Comparison of ENCODE assay signal across 22 cellular contexts in the genomic region with DNA sequence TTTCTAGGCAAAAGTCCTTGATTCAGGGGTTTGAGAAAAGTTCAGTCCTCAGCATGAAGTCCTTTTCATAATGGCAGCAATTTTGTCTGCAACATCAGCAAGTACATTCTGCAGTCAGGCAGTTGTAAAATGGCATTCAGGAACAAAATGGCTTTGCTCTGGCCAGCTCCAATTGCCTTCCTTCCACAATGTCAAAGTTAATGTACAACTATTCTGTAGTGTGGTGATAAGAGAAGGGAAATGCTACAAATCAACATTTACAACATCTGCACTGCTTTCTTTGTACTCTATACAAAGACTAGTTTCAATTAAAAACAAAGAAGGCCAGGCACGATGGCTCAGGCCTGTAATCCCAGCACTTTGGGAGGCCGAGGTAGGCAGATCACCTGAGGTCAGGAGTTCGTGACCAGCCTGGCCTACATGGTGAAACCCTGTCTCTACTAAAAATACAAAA. TPM values are rescaled to one million over a fixed set of nuclear protein-coding genes. Genes with fewer than 3 reads are reported as not detected.
DNase-seq lines count a peak whose midpoint lies in the region; ATAC-seq, FAIRE-seq and TF ChIP-seq lines count a peak whose summit lies in the region.
"Had no signal": no experiment of that assay in that cellular context is flagged by ENCODE, and none has a peak within 500 bp of the region (broad histone marks: within the 10 kb centered on the region; RNA-seq: fewer than 3 reads in every experiment).

No MANE protein-coding gene starts in this region.

- H3K36me3 Mint-ChIP-seq in neural progenitor cell (peaks cover 7% of the 10 kb centered on the region), type B pancreatic cell (peaks cover 11% of the 10 kb centered on the region)

- no peak overlapping the region for H3K4me3 Mint-ChIP-seq in neural progenitor cell
- peak overlapping the region; percentile 46 for H3K4me3 Mint-ChIP-seq in type B pancreatic cell

- DNase-seq in DMS53 (lab: John Stamatoyannopoulos, UW) (peak; percentile 13), DMS53 treated with DMSO at 0.1 percent for 48 hours (lab: John Stamatoyannopoulos, UW; ENCODE audit: unreplicated experiment) (no peak), endothelial cell of umbilical vein (ENCODE audit: low read depth, low spot score) (peak; percentile 34), neural progenitor cell (ENCODE audit: low spot score) (no peak), type B pancreatic cell (ENCODE audit: extremely low spot score, unreplicated experiment) (no peak), glomerular visceral epithelial cell (ENCODE audit: extremely low spot score) (no peak)
- no peak for DNase-seq in activated CD4-positive, alpha-beta T cell treated with anti-CD3 and anti-CD28 coated beads, Interleukin-2, amount 50 U/mL, for 48 hours
- DNase-seq: BE2C; Calu3; CD4-positive, alpha-beta T cell; DND-41; GM23248; HCEC 1CT; NCI-H1048; NCI-H1436 treated with DMSO at 0.1 percent for 48 hours; NCI-H2081 treated with DMSO at 0.1 percent for 48 hours; NCI-H510A had no signal

- no TSS peak for BruUV-seq in endothelial cell of umbilical vein (replicated peaks; lab: Mats Ljungman, UMichigan)

- H3K4me3 ChIP-seq in endothelial cell of umbilical vein (replicated peaks in 1 of 3; ENCODE audit: insufficient read depth in 1 of 3, low read depth in 1 of 3, low read length in 3 of 3) (no peak overlapping the region), neural progenitor cell (no peak overlapping the region)
- H3K4me3 ChIP-seq: GM23248 had no signal

- intact Hi-C loops in endothelial cell of umbilical vein (cut with micrococcal nuclease): no loop called here

- H3K9me3 ChIP-seq in endothelial cell of umbilical vein (replicated peaks; ENCODE audit: control insufficient read depth, insufficient read depth, low read length) (no peaks in the 10 kb centered on the region), neural progenitor cell (ENCODE audit: low read depth) (no peaks in the 10 kb centered on the region)

- POLR2A ChIA-PET in endothelial cell of umbilical vein (lab: Charles Lee): no interaction called here

- no peak for TF ChIP-seq POLR2A in endothelial cell of umbilical vein (IDR thresholded peaks at IDR 0.05; ENCODE audit: low read depth, low read length)

- H3K27me3 ChIP-seq in endothelial cell of umbilical vein (ENCODE audit: control insufficient read depth in 2 of 2, insufficient read depth in 2 of 2, low read length in 2 of 2) (no peaks in the 10 kb centered on the region), neural progenitor cell (peaks cover 26% of the 10 kb centered on the region)
- H3K27me3 ChIP-seq: BE2C had no signal

- CTCF ChIA-PET in endothelial cell of umbilical vein (lab: Charles Lee): interaction anchor here (1.2 to 1.4 kb wide), 2 partner anchors 33 to 34 kb away, joined by 5 to 6 read pairs; no protein-coding TSS in a partner anchor

- no peak for ATAC-seq in GM18858 (IDR thresholded peaks at IDR 0.05; ENCODE audit: unreplicated experiment)
- ATAC-seq: Panc1 had no signal

- H3K4me1 Mint-ChIP-seq in neural progenitor cell: peaks cover 51% of the 10 kb centered on the region
- H3K4me1 Mint-ChIP-seq in type B pancreatic cell (ENCODE audit: unreplicated experiment): peaks cover 50% of the 10 kb centered on the region

- H2AFZ ChIP-seq in endothelial cell of umbilical vein (ENCODE audit: low read depth, low read length) (no peak overlapping the region), neural progenitor cell (replicated peaks) (no peak overlapping the region)
- H2AFZ ChIP-seq: GM23248 had no signal

- peaks cover 25% of the 10 kb centered on the region for H3F3A ChIP-seq in neural progenitor cell (ENCODE audit: low read depth)

- FAIRE-seq in endothelial cell of umbilical vein (lab: Jason Lieb, UNC): no peak
- FAIRE-seq: G401.6 had no signal

- H3K27ac ChIP-seq in endothelial cell of umbilical vein (ENCODE audit: insufficient read depth, low read depth, low read length) (no peak overlapping the region), neural progenitor cell (no peak overlapping the region)
- H3K27ac ChIP-seq: 22Rv1, GM23248, KMS-11 had no signal

- no peaks in the 10 kb centered on the region for H4K20me1 ChIP-seq in endothelial cell of umbilical vein (replicated peaks; ENCODE audit: control insufficient read depth, extremely low read depth, insufficient read depth, low read length)
- H4K20me1 ChIP-seq in neural progenitor cell (ENCODE audit: low read depth): peaks cover 4% of the 10 kb centered on the region

- no peaks in the 10 kb centered on the region for H3K9me1 ChIP-seq in endothelial cell of umbilical vein (replicated peaks; ENCODE audit: control insufficient read depth, extremely low read depth, insufficient read depth, low read length)

- H3K4me2 ChIP-seq in endothelial cell of umbilical vein (ENCODE audit: insufficient read depth, low read length): no peak overlapping the region
- H3K4me2 ChIP-seq in neural progenitor cell: no peak overlapping the region
- H3K4me2 ChIP-seq: KMS-11 had no signal

- H3K9ac ChIP-seq in endothelial cell of umbilical vein (replicated peaks; ENCODE audit: extremely low read depth, insufficient read depth, low read length): no peak overlapping the region
- no peak overlapping the region for H3K9ac ChIP-seq in neural progenitor cell
- H3K9ac ChIP-seq: GM23248, KMS-11 had no signal

- H3K9me3 Mint-ChIP-seq in neural progenitor cell: no peaks in the 10 kb centered on the region
- H3K9me3 Mint-ChIP-seq in type B pancreatic cell: no peaks in the 10 kb centered on the region
- H3K9me3 Mint-ChIP-seq: CD4-positive, alpha-beta T cell had no signal

- dilution Hi-C loops in endothelial cell of umbilical vein (cut with MboI; ENCODE audit: extremely low pct_ligation_motif_present, low sequenced_read_pairs): no loop called here

- H3K27ac Mint-ChIP-seq in neural progenitor cell (peak overlapping the region; percentile 38), type B pancreatic cell (peak overlapping the region; percentile 69)
- H3K27ac Mint-ChIP-seq: CD4-positive, alpha-beta T cell had no signal

- H3K79me2 ChIP-seq in endothelial cell of umbilical vein (ENCODE audit: control insufficient read depth, insufficient read depth, low read length) (peaks cover 2% of the 10 kb centered on the region), neural progenitor cell (ENCODE audit: low read depth) (no peaks in the 10 kb centered on the region)

- TF ChIP-seq CTCF in endothelial cell of umbilical vein (IDR thresholded peaks at IDR 0.05; ENCODE audit: extremely low read depth in 1 of 2, insufficient read depth in 1 of 2, low read depth in 1 of 2, low read length in 2 of 2) (no peak), neural progenitor cell (IDR thresholded peaks at IDR 0.05) (no peak), type B pancreatic cell (conservative IDR thresholded peaks at IDR 0.05) (no peak)

- no peaks in the 10 kb centered on the region for H3K36me3 ChIP-seq in endothelial cell of umbilical vein (ENCODE audit: control insufficient read depth in 2 of 2, extremely low read depth in 1 of 2, insufficient read depth in 2 of 2, low read length in 2 of 2)
- no peaks in the 10 kb centered on the region for H3K36me3 ChIP-seq in neural progenitor cell
- H3K36me3 ChIP-seq: BE2C had no signal

- H3K27me3 Mint-ChIP-seq in neural progenitor cell (ENCODE audit: insufficient read depth, low read depth) (peaks cover 7% of the 10 kb centered on the region), type B pancreatic cell (no peaks in the 10 kb centered on the region)
- H3K27me3 Mint-ChIP-seq: CD4-positive, alpha-beta T cell had no signal

- H3K4me1 ChIP-seq in endothelial cell of umbilical vein (ENCODE audit: control insufficient read depth, extremely low read depth, insufficient read depth, low read length) (peaks cover 63% of the 10 kb centered on the region), neural progenitor cell (peaks cover 22% of the 10 kb centered on the region)
- H3K4me1 ChIP-seq: BE2C had no signal

TF ChIP-seq in endothelial cell of umbilical vein, 7 proteins besides CTCF, POLR2A, EP300 and RAD21:
- no peak for TF ChIP-seq JUN (IDR thresholded peaks at IDR 0.05; ENCODE audit: borderline replicate concordance, insufficient read depth, insufficient read length, low read depth)

RNA-seq across cellular contexts. Expression of a gene that starts 1.8 kb away (rescaled TPM):
- total RNA-seq in endothelial cell of umbilical vein (13.8 and 23.5 TPM in 2 replicates), neural progenitor cell (ENCODE audit: low replicate concordance) (24.9 and 38.4 TPM in 2 replicates), type B pancreatic cell (ENCODE audit: low replicate concordance) (14.7 and 28.3 TPM in 2 replicates)
- 8.3 and 10.3 TPM in 2 replicates for polyA plus RNA-seq in endothelial cell of umbilical vein
- polyA plus RNA-seq in endothelial cell of umbilical vein (2011; cell fraction: cytosol; rRNA removed): 7.7 and 10.4 TPM in 2 replicates
- polyA plus RNA-seq in endothelial cell of umbilical vein (2011; cell fraction: nucleus; rRNA removed): 39.0 and 44.9 TPM in 2 replicates
- 14.8 and 17.8 TPM in 2 replicates for polyA plus RNA-seq in endothelial cell of umbilical vein (2012)
- 5.5 and 9.4 TPM in 2 replicates for polyA minus RNA-seq in endothelial cell of umbilical vein
- polyA minus RNA-seq in endothelial cell of umbilical vein (2011; cell fraction: cytosol; rRNA and poly(A)+ RNA removed): 3.7 TPM
- polyA minus RNA-seq in endothelial cell of umbilical vein (2011; cell fraction: nucleus; rRNA and poly(A)+ RNA removed): 7.9 and 9.1 TPM in 2 replicates

RNA-seq across cellular contexts. Expression of a gene that starts 32.3 kb away (rescaled TPM):
- total RNA-seq in endothelial cell of umbilical vein (0.16 and 0.18 TPM in 2 replicates), neural progenitor cell (ENCODE audit: low replicate concordance) (0.09 and 0.28 TPM in 2 replicates), type B pancreatic cell (ENCODE audit: low replicate concordance) (1.5 and 5.2 TPM in 2 replicates)
- 0.03 TPM in 1 of 2 replicates, not detected in the other for polyA plus RNA-seq in endothelial cell of umbilical vein
- 0.03 and 0.04 TPM in 2 replicates for polyA plus RNA-seq in endothelial cell of umbilical vein (2011; cell fraction: cytosol; rRNA removed)
- 0.14 and 0.20 TPM in 2 replicates for polyA plus RNA-seq in endothelial cell of umbilical vein (2011; cell fraction: nucleus; rRNA removed)
- polyA plus RNA-seq in endothelial cell of umbilical vein (2012): 0.14 and 0.23 TPM in 2 replicates
- polyA minus RNA-seq in endothelial cell of umbilical vein: 0.06 and 0.15 TPM in 2 replicates
- not detected for polyA minus RNA-seq in endothelial cell of umbilical vein (2011; cell fraction: cytosol; rRNA and poly(A)+ RNA removed)
- polyA minus RNA-seq in endothelial cell of umbilical vein (2011; cell fraction: nucleus; rRNA and poly(A)+ RNA removed): 0.34 TPM in 1 of 2 replicates, not detected in the other
- total RNA-seq: GM23248 had no signal

Comparison
In these comparisons a context has a peak if more than half of its experiments do, and no peak if none do; other contexts are left out.
1. DNase-seq: peak in DMS53 (single experiment) and endothelial cell of umbilical vein (single experiment); none in DMS53 treated with DMSO at 0.1 percent for 48 hours (single experiment), neural progenitor cell (single experiment), type B pancreatic cell (single experiment), activated CD4-positive, alpha-beta T cell treated with anti-CD3 and anti-CD28 coated beads, Interleukin-2, amount 50 U/mL, for 48 hours (0 of 2) and glomerular visceral epithelial cell (single experiment).